In genomic region chr6:152267967-152268845, GRCh38 we compare ENCODE assay signal across 8 cellular contexts.
DNase-seq lines count a peak whose midpoint lies in the region; ATAC-seq, FAIRE-seq and TF ChIP-seq lines count a peak whose summit lies in the region.

No MANE protein-coding gene starts in this region.

- H3K9me3 Mint-ChIP-seq in activated CD4-positive, alpha-beta T cell treated with anti-CD3 and anti-CD28 coated beads, Interleukin-2, amount 10 ng/mL, durations not matched to agents 7 days and 5 days, result peaks cover 2% of the 10 kb centered on the region

- no peaks in the 10 kb centered on the region for H4K20me1 ChIP-seq in KMS-11 (ENCODE audit: insufficient read depth)

- no peak overlapping the region for H3K4me2 ChIP-seq in KMS-11

- H3K4me1 ChIP-seq in KMS-11 (ENCODE audit: low read depth, poor library complexity, severe bottlenecking), result peaks cover 6% of the 10 kb centered on the region

- POLR2A ChIA-PET in activated CD4-positive, alpha-beta T cell treated with anti-CD3 and anti-CD28 coated beads, Interleukin-2, amount 10 ng/mL, durations not matched to agents 7 days and 5 days (lab: Charles Lee), result no interaction called here

- H3K4me1 Mint-ChIP-seq in activated CD4-positive, alpha-beta T cell treated with anti-CD3 and anti-CD28 coated beads, Interleukin-2, amount 10 ng/mL, durations not matched to agents 7 days and 5 days, result peaks cover 14% of the 10 kb centered on the region

- CTCF ChIA-PET in activated CD4-positive, alpha-beta T cell treated with anti-CD3 and anti-CD28 coated beads, Interleukin-2, amount 10 ng/mL, durations not matched to agents 7 days and 5 days (lab: Charles Lee), result no interaction called here

- no peak overlapping the region for H2AFZ ChIP-seq in KMS-11 (ENCODE audit: low read depth)

- H3K4me3 ChIP-seq in KMS-11 (IDR thresholded peaks at IDR 0.05; ENCODE audit: insufficient read depth, low read depth, low read length), result no peak overlapping the region

- no peak overlapping the region for H3K27ac ChIP-seq in KMS-11

- FAIRE-seq in urothelium cell line (lab: Jason Lieb, UNC), result no peak

- ATAC-seq in GM18520 (IDR thresholded peaks at IDR 0.05; ENCODE audit: unreplicated experiment), result no peak

- H3K4me3 Mint-ChIP-seq in activated CD4-positive, alpha-beta T cell treated with anti-CD3 and anti-CD28 coated beads, Interleukin-2, amount 10 ng/mL, durations not matched to agents 7 days and 5 days, result no peak overlapping the region

- TF ChIP-seq CTCF in KMS-11 (conservative IDR thresholded peaks at IDR 0.05; ENCODE audit: low read depth, low read length), result peak; percentile 79

- no peak overlapping the region for H3K27ac Mint-ChIP-seq in activated CD4-positive, alpha-beta T cell treated with anti-CD3 and anti-CD28 coated beads, Interleukin-2, amount 10 ng/mL, durations not matched to agents 7 days and 5 days

- H3K27me3 Mint-ChIP-seq in activated CD4-positive, alpha-beta T cell treated with anti-CD3 and anti-CD28 coated beads, Interleukin-2, amount 10 ng/mL, durations not matched to agents 7 days and 5 days, result no peaks in the 10 kb centered on the region

- H3K36me3 ChIP-seq in KMS-11 (ENCODE audit: insufficient read depth), result no peaks in the 10 kb centered on the region

- H3K27me3 ChIP-seq in KMS-11 (ENCODE audit: insufficient read depth, low read depth), result no peaks in the 10 kb centered on the region

- DNase-seq in NCI-H524 (lab: John Stamatoyannopoulos, UW) (peak; percentile 9 to 57), NCI-H524 treated with DMSO at 0.1 percent for 48 hours (lab: John Stamatoyannopoulos, UW) (no peak), inferior parietal cortex (ENCODE audit: extremely low spot score) (peak; percentile 72), urothelium cell line (ENCODE audit: low spot score) (peak; percentile 12), ecto neural progenitor cell (ENCODE audit: low spot score) (no peak)
- DNase-seq in activated CD4-positive, alpha-beta T cell treated with anti-CD3 and anti-CD28 coated beads, Interleukin-2, amount 10 ng/mL, durations not matched to agents 7 days and 5 days, result peak; percentile 37

- H3K9ac ChIP-seq in KMS-11, result no peak overlapping the region

- no peaks in the 10 kb centered on the region for H3K79me2 ChIP-seq in KMS-11 (ENCODE audit: insufficient read depth, low read depth)

- H3K36me3 Mint-ChIP-seq in activated CD4-positive, alpha-beta T cell treated with anti-CD3 and anti-CD28 coated beads, Interleukin-2, amount 10 ng/mL, durations not matched to agents 7 days and 5 days (ENCODE audit: low read depth), result peaks cover 42% of the 10 kb centered on the region

Comparison
In these comparisons a context has a peak if more than half of its experiments do, and no peak if none do; other contexts are left out.
1. DNase-seq: peak in NCI-H524 (2 of 2), activated CD4-positive, alpha-beta T cell treated with anti-CD3 and anti-CD28 coated beads, Interleukin-2, amount 10 ng/mL, durations not matched to agents 7 days and 5 days (single experiment), inferior parietal cortex (single experiment) and urothelium cell line (single experiment); none in NCI-H524 treated with DMSO at 0.1 percent for 48 hours (single experiment) and ecto neural progenitor cell (single experiment).